In genomic region chr5:134626369-134627014, GRCh38 we compare ENCODE assay signal across 12 cellular contexts. TPM values are rescaled to one million over a fixed set of nuclear protein-coding genes. Genes with fewer than 3 reads are reported as not detected.
DNase-seq lines count a peak whose midpoint lies in the region; ATAC-seq and TF ChIP-seq lines count a peak whose summit lies in the region.
"Had no signal": no experiment of that assay in that cellular context is flagged by ENCODE, and none has a peak within 500 bp of the region (broad histone marks: within the 10 kb centered on the region; RNA-seq: fewer than 3 reads in every experiment).

No MANE protein-coding gene starts in this region.

- H3K4me3 ChIP-seq in body of pancreas (no peak overlapping the region), upper lobe of right lung (no peak overlapping the region)
- H3K4me3 ChIP-seq: BLaER1 treated with 17β-estradiol and CSF1 and Interleukin-3, amounts not matched to agents 10 nM and 100 nM had no signal

- no peak for ATAC-seq in stimulated activated naive CD8-positive, alpha-beta T cell treated with anti-CD3 and anti-CD28 coated beads, Interleukin-15, amount 100 ng/mL, for 72 hours
- ATAC-seq in body of pancreas = peak; percentile 95
- peak; percentile 79 for ATAC-seq in left lobe of liver
- peak; percentile 81 for ATAC-seq in upper lobe of right lung
- ATAC-seq: HCT116; naive thymus-derived CD8-positive, alpha-beta T cell had no signal

- no peak for DNase-seq in stimulated activated naive CD8-positive, alpha-beta T cell treated with anti-CD3 and anti-CD28 coated beads, Interleukin-15, amount 100 ng/mL, for 72 hours
- DNase-seq in body of pancreas = peak in 1 of 4 donors; percentile 46
- no peak for DNase-seq in left lobe of liver (ENCODE audit: low spot score)
- DNase-seq in upper lobe of right lung = no peak
- no peak for DNase-seq in mucosa of gallbladder (ENCODE audit: low spot score)
- no peak for DNase-seq in A172 (ENCODE audit: low spot score)
- DNase-seq in cerebellar cortex (ENCODE audit: low spot score) = no peak
- DNase-seq: activated naive CD4-positive, alpha-beta T cell treated with Interleukin-2 at 50 U/mL for 16 hours; naive thymus-derived CD8-positive, alpha-beta T cell had no signal

- peak overlapping the region; percentile 7 for H3K27ac Mint-ChIP-seq in stimulated activated naive CD8-positive, alpha-beta T cell treated with anti-CD3 and anti-CD28 coated beads, Interleukin-15, Interleukin-2, amounts not matched to agents 100 ng/mL and 50 ng/mL, for 24 hours
- H3K27ac Mint-ChIP-seq in stimulated activated naive CD8-positive, alpha-beta T cell treated with anti-CD3 and anti-CD28 coated beads, Interleukin-15, amount 100 ng/mL, for 72 hours = no peak overlapping the region

- H3K4me1 ChIP-seq in body of pancreas (peaks cover 36% of the 10 kb centered on the region), upper lobe of right lung (peaks cover 11% of the 10 kb centered on the region)

- no peak overlapping the region for H3K4me3 Mint-ChIP-seq in stimulated activated naive CD8-positive, alpha-beta T cell treated with anti-CD3 and anti-CD28 coated beads, Interleukin-15, Interleukin-2, amounts not matched to agents 100 ng/mL and 50 ng/mL, for 24 hours
- H3K4me3 Mint-ChIP-seq in stimulated activated naive CD8-positive, alpha-beta T cell treated with anti-CD3 and anti-CD28 coated beads, Interleukin-15, amount 100 ng/mL, for 72 hours = no peak overlapping the region

- H3K36me3 ChIP-seq in body of pancreas (replicated peaks in 1 of 2; ENCODE audit: insufficient read depth in 1 of 2, low read depth in 2 of 2) (peaks cover 0 to 4% of the 10 kb centered on the region in 2 donors), upper lobe of right lung (peaks cover 26% of the 10 kb centered on the region)

- H3K36me3 Mint-ChIP-seq in stimulated activated naive CD8-positive, alpha-beta T cell treated with anti-CD3 and anti-CD28 coated beads, Interleukin-15, Interleukin-2, amounts not matched to agents 100 ng/mL and 50 ng/mL, for 24 hours (ENCODE audit: low read depth) = peaks cover 30% of the 10 kb centered on the region

- H3K27me3 ChIP-seq in body of pancreas (no peaks in the 10 kb centered on the region), upper lobe of right lung (no peaks in the 10 kb centered on the region)
- H3K27me3 ChIP-seq: BLaER1 treated with 17β-estradiol and CSF1 and Interleukin-3, amounts not matched to agents 10 nM and 100 nM had no signal

- TF ChIP-seq POLR2A in body of pancreas (IDR thresholded peaks at IDR 0.05) = no peak

- TF ChIP-seq CTCF in body of pancreas (IDR thresholded peaks at IDR 0.05) (no peak), upper lobe of right lung (IDR thresholded peaks at IDR 0.05) (no peak)

- no peaks in the 10 kb centered on the region for H3K27me3 Mint-ChIP-seq in stimulated activated naive CD8-positive, alpha-beta T cell treated with anti-CD3 and anti-CD28 coated beads, Interleukin-15, Interleukin-2, amounts not matched to agents 100 ng/mL and 50 ng/mL, for 24 hours
- no peaks in the 10 kb centered on the region for H3K27me3 Mint-ChIP-seq in stimulated activated naive CD8-positive, alpha-beta T cell treated with anti-CD3 and anti-CD28 coated beads, Interleukin-15, amount 100 ng/mL, for 72 hours
- H3K27me3 Mint-ChIP-seq: naive thymus-derived CD8-positive, alpha-beta T cell had no signal

- peaks cover 26% of the 10 kb centered on the region for H3K4me1 Mint-ChIP-seq in stimulated activated naive CD8-positive, alpha-beta T cell treated with anti-CD3 and anti-CD28 coated beads, Interleukin-15, Interleukin-2, amounts not matched to agents 100 ng/mL and 50 ng/mL, for 24 hours (ENCODE audit: low read depth)
- H3K4me1 Mint-ChIP-seq in stimulated activated naive CD8-positive, alpha-beta T cell treated with anti-CD3 and anti-CD28 coated beads, Interleukin-15, amount 100 ng/mL, for 72 hours = peaks cover 26% of the 10 kb centered on the region

- WGBS in body of pancreas, 2 donors = 27 to 32% methylated on average over 2 of the region's 2 CpGs

- no peaks in the 10 kb centered on the region for H3K9me3 ChIP-seq in body of pancreas
- no peaks in the 10 kb centered on the region for H3K9me3 ChIP-seq in upper lobe of right lung
- H3K9me3 ChIP-seq: BLaER1 treated with 17β-estradiol and CSF1 and Interleukin-3, amounts not matched to agents 10 nM and 100 nM had no signal

- H3K27ac ChIP-seq in body of pancreas = peak overlapping the region; percentile 2 to 85 (median 69)
- no peak overlapping the region for H3K27ac ChIP-seq in upper lobe of right lung
- H3K27ac ChIP-seq: BLaER1 treated with 17β-estradiol and CSF1 and Interleukin-3, amounts not matched to agents 10 nM and 100 nM had no signal

- intact Hi-C loops in body of pancreas (cut with DNase I) = no loop called here
- intact Hi-C loops in upper lobe of right lung (cut with DNase I) = no loop called here

- no peaks in the 10 kb centered on the region for H3K9me3 Mint-ChIP-seq in stimulated activated naive CD8-positive, alpha-beta T cell treated with anti-CD3 and anti-CD28 coated beads, Interleukin-15, Interleukin-2, amounts not matched to agents 100 ng/mL and 50 ng/mL, for 24 hours
- no peaks in the 10 kb centered on the region for H3K9me3 Mint-ChIP-seq in stimulated activated naive CD8-positive, alpha-beta T cell treated with anti-CD3 and anti-CD28 coated beads, Interleukin-15, amount 100 ng/mL, for 72 hours
- H3K9me3 Mint-ChIP-seq: naive thymus-derived CD8-positive, alpha-beta T cell had no signal

RNA-seq across cellular contexts. Expression of gene SAR1B, which starts 6.1 kb away (rescaled TPM):
- total RNA-seq in body of pancreas (10 to 100 TPM; 28.3 to 35.9 TPM), left lobe of liver (168 TPM), upper lobe of right lung (75.9 TPM), mucosa of gallbladder (102 TPM)
- 105 and 153 TPM in 2 replicates for total RNA-seq in A172 (2014; rRNA removed; shearing (Covaris generic))

RNA-seq across cellular contexts. Expression of gene SEC24A, which starts 22.1 kb away (rescaled TPM):
- total RNA-seq in body of pancreas (10 to 100 TPM; 10.2 to 12.2 TPM), left lobe of liver (31.4 TPM), upper lobe of right lung (21.7 TPM), mucosa of gallbladder (27.7 TPM)
- total RNA-seq in A172 (2014; rRNA removed; shearing (Covaris generic)) = 19.0 and 20.3 TPM in 2 replicates
